In genomic region chr15:82262422-82263026, GRCh38 we compare ENCODE assay signal across 8 cellular contexts. TPM values are rescaled to one million over a fixed set of nuclear protein-coding genes. Genes with fewer than 3 reads are reported as not detected.
A peak's percentile ranks its signal among the peaks of the same experiment; 100 is the strongest.
DNase-seq lines count a peak whose midpoint lies in the region; ATAC-seq lines count a peak whose summit lies in the region.

Gene EFL1, minus strand, starts transcription at chr15:82262734. Its CDS starts 956 bp downstream, at chr15:82261778.
Gene SAXO2, plus strand, starts transcription at chr15:82262818. Its CDS starts 62 bp downstream, at chr15:82262880.

- H3K36me3 Mint-ChIP-seq in activated T-cell treated with anti-CD3 and anti-CD28 coated beads, Interleukin-2, amount 50 U/mL, for 24 hours (ENCODE audit: low read depth) = peaks cover 67% of the 10 kb centered on the region

- peaks cover 7% of the 10 kb centered on the region for H3K36me3 ChIP-seq in muscle layer of colon (ENCODE audit: insufficient read depth, low read length)

- H3K27me3 ChIP-seq in muscle layer of colon (ENCODE audit: control insufficient read depth in 1 of 2, insufficient read depth in 2 of 2, low read length in 2 of 2) = no peaks in the 10 kb centered on the region

- no peaks in the 10 kb centered on the region for H3K9me3 Mint-ChIP-seq in activated T-cell treated with anti-CD3 and anti-CD28 coated beads, Interleukin-2, amount 50 U/mL, for 24 hours

- peak within 1 kb of the TSS; percentile 21 for H3K27ac ChIP-seq in muscle layer of colon (ENCODE audit: low read depth, low read length)

- H3K4me3 Mint-ChIP-seq in activated T-cell treated with anti-CD3 and anti-CD28 coated beads, Interleukin-2, amount 50 U/mL, for 24 hours = peak within 1 kb of the TSS; percentile 93

- peaks cover 39% of the 10 kb centered on the region for H3K4me1 Mint-ChIP-seq in activated T-cell treated with anti-CD3 and anti-CD28 coated beads, Interleukin-2, amount 50 U/mL, for 24 hours (ENCODE audit: low read depth)

- peak; percentile 97 for ATAC-seq in GM21528 (IDR thresholded peaks at IDR 0.05; ENCODE audit: low FRiP score, unreplicated experiment)
- ATAC-seq in esophagus mucosa = peak; percentile 96

- no peak within 1 kb of the TSS for H3K9ac ChIP-seq in muscle layer of colon (ENCODE audit: low read length)

- no peaks in the 10 kb centered on the region for H3K27me3 Mint-ChIP-seq in activated T-cell treated with anti-CD3 and anti-CD28 coated beads, Interleukin-2, amount 50 U/mL, for 24 hours

- H3K27ac Mint-ChIP-seq in activated T-cell treated with anti-CD3 and anti-CD28 coated beads, Interleukin-2, amount 50 U/mL, for 24 hours = peak within 1 kb of the TSS; percentile 95

- H3K4me1 ChIP-seq in muscle layer of colon (ENCODE audit: insufficient read depth, low read length) = peaks cover 13% of the 10 kb centered on the region

- DNase-seq in DMS114 treated with DMSO at 0.1 percent for 48 hours (lab: John Stamatoyannopoulos, UW; ENCODE audit: unreplicated experiment) (peak; percentile 92), HuH-7.5 (ENCODE audit: low spot score) (peak; percentile 77), OCI-M1 (lab: John Stamatoyannopoulos, UW) (peak; percentile 94)
- DNase-seq in activated T-cell treated with anti-CD3 and anti-CD28 coated beads, Interleukin-2, amount 50 U/mL, for 24 hours = peak; percentile 93
- DNase-seq in stimulated activated CD8-positive, alpha-beta memory T cell treated with anti-CD3 and anti-CD28 coated beads, Interleukin-7, amount 100 ng/mL, for 24 hours (ENCODE audit: low read depth) = peak; percentile 88

- peak within 1 kb of the TSS; percentile 55 to 68 for H3K4me3 ChIP-seq in muscle layer of colon (ENCODE audit: low read depth in 1 of 2, low read length in 2 of 2)

- no peaks in the 10 kb centered on the region for H3K9me3 ChIP-seq in muscle layer of colon (ENCODE audit: low read length)

RNA-seq across cellular contexts. Expression of gene EFL1, which starts in this region (rescaled TPM):
- total RNA-seq in esophagus mucosa = 14.5 TPM

RNA-seq across cellular contexts. Expression of gene SAXO2, which starts in this region (rescaled TPM):
- 0.80 TPM for total RNA-seq in esophagus mucosa

Comparison
In these comparisons a context has a peak if more than half of its experiments do, and no peak if none do; other contexts are left out.
1. Peak in every context shown above with its lines: DNase-seq, ATAC-seq, H3K4me3 ChIP-seq and H3K27ac ChIP-seq.